Comparison of ENCODE assay signal across 10 cellular contexts in the genomic region with DNA sequence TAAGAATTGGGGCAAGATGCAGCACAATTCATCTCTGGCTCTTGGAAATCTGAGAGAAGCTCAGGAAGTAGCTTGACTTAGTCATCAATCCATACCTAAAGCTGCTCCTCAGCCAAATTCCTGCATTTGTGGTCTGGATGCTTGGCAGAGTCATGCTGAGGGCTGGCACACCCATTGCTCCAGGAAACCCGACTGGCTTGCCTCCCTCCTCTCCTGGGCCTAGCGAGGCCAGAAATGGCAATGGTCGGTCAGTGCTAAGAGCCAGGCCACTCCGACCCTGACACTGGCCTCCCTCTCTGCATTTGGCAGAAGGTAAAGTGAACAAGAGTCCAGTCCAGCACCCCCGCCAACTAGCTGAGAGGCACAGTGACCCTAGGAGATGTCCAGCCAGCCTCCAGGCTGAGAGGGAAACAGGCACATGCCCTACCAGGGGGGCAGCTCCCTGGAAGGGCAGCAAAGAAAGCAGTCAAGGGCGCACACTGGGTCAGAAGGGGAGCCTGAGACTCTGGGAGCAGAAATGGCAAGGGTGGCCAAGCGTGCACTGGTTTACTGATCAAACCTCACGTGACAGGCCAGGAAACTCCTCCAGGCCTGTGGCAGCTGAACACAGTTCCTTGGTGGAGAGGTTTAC. TPM values are rescaled to one million over a fixed set of nuclear protein-coding genes. Genes with fewer than 3 reads are reported as not detected.
A peak's percentile ranks its signal among the peaks of the same experiment; 100 is the strongest.
DNase-seq lines count a peak whose midpoint lies in the region; ATAC-seq and TF ChIP-seq lines count a peak whose summit lies in the region.
"Had no signal": no experiment of that assay in that cellular context is flagged by ENCODE, and none has a peak within 500 bp of the region (broad histone marks: within the 10 kb centered on the region; RNA-seq: fewer than 3 reads in every experiment).

No MANE protein-coding gene starts in this region.

- H3K4me3 ChIP-seq in foreskin fibroblast (ENCODE audit: low read depth in 1 of 2, low read length in 2 of 2) (no peak overlapping the region), skeletal muscle cell (ENCODE audit: low read depth, low read length) (no peak overlapping the region)
- H3K4me3 ChIP-seq: SK-N-MC had no signal

- TF ChIP-seq CTCF in foreskin fibroblast (IDR thresholded peaks at IDR 0.05; ENCODE audit: low read depth, low read length): no peak

- no peak for ATAC-seq in GM18498 (IDR thresholded peaks at IDR 0.05; ENCODE audit: unreplicated experiment)

- DNase-seq in H4 (ENCODE audit: low spot score): peak; percentile 92
- DNase-seq in SW480 (ENCODE audit: low spot score): peak; percentile 53
- DNase-seq in foreskin fibroblast: peak; percentile 90 to 94
- DNase-seq in skeletal muscle cell (ENCODE audit: low read depth): peak; percentile 65
- DNase-seq in RPMI8226: no peak
- DNase-seq in anterior cingulate cortex (lab: John Stamatoyannopoulos, UW): no peak
- no peak for DNase-seq in retina

RNA-seq across cellular contexts. Expression of gene POLDIP2, which starts 10.0 kb away (rescaled TPM):
- total RNA-seq in H4 (2014; rRNA removed; shearing (Covaris generic)): 108 and 110 TPM in 2 replicates

RNA-seq across cellular contexts. Expression of gene TNFAIP1, which starts 11.8 kb away (rescaled TPM):
- 25.1 and 26.3 TPM in 2 replicates for total RNA-seq in H4 (2014; rRNA removed; shearing (Covaris generic))

RNA-seq across cellular contexts. Expression of gene IFT20, which starts 12.1 kb away (rescaled TPM):
- 31.1 and 34.5 TPM in 2 replicates for total RNA-seq in H4 (2014; rRNA removed; shearing (Covaris generic))

RNA-seq across cellular contexts. Expression of gene SEBOX, which starts 17.6 kb away (rescaled TPM):
- not detected in 2 replicates for total RNA-seq in H4 (2014; rRNA removed; shearing (Covaris generic))
- total RNA-seq: glomerular endothelial cell had no signal

RNA-seq across cellular contexts. Expression of gene VTN, which starts 22.7 kb away (rescaled TPM):
- not detected in 2 replicates for total RNA-seq in H4 (2014; rRNA removed; shearing (Covaris generic))
- total RNA-seq: glomerular endothelial cell had no signal

Comparison
In these comparisons a context has a peak if more than half of its experiments do, and no peak if none do; other contexts are left out.
1. DNase-seq: peak in H4 (single experiment), SW480 (single experiment), foreskin fibroblast (2 of 2) and skeletal muscle cell (single experiment); none in RPMI8226 (single experiment), anterior cingulate cortex (0 of 58) and retina (single experiment).